1 cellular context compared by ENCODE assay signal in genomic region chr1:41367102-41367537, GRCh38.
TF ChIP-seq lines count a peak whose summit lies in the region.

No MANE protein-coding gene starts in this region.

TF ChIP-seq in HEK293, 187 proteins besides CTCF, POLR2A, EP300 and RAD21 (continued from another document):
- TF ChIP-seq PRDM10 (tag by site-specific recombination; IDR thresholded peaks at IDR 0.05) (no peak), KLF8 (tag by site-specific recombination; IDR thresholded peaks at IDR 0.05) (no peak), ZNF394 (tag by site-specific recombination; IDR thresholded peaks at IDR 0.05; ENCODE audit: borderline replicate concordance) (no peak), SP3 (tag by site-specific recombination; IDR thresholded peaks at IDR 0.05) (no peak), TCF7L2 (IDR thresholded peaks at IDR 0.05; ENCODE audit: borderline replicate concordance, low read depth, low read length) (no peak), ZNF133 (tag by site-specific recombination; IDR thresholded peaks at IDR 0.05) (no peak), ZSCAN23 (tag by site-specific recombination; IDR thresholded peaks at IDR 0.05) (no peak)
TF ChIP-seq in HEK293: peak in this region for 0.
